8 cellular contexts compared by ENCODE assay signal in genomic region chr2:230956827-230957755, GRCh38. TPM values are rescaled to one million over a fixed set of nuclear protein-coding genes. Genes with fewer than 3 reads are reported as not detected.
DNase-seq lines count a peak whose midpoint lies in the region; ATAC-seq and TF ChIP-seq lines count a peak whose summit lies in the region.

No MANE protein-coding gene starts in this region.

- H3K27me3 Mint-ChIP-seq in activated naive CD8-positive, alpha-beta T cell, result peaks cover 7% of the 10 kb centered on the region

- no peaks in the 10 kb centered on the region for H3K36me3 ChIP-seq in right atrium auricular region

- ATAC-seq in HG02588 (IDR thresholded peaks at IDR 0.05; ENCODE audit: unreplicated experiment), result peak; percentile 71

- no peak for TF ChIP-seq CTCF in right atrium auricular region (IDR thresholded peaks at IDR 0.05)

- peak; percentile 23 for DNase-seq in activated gamma-delta T cell (lab: John Stamatoyannopoulos, UW)
- no peak for DNase-seq in activated gamma-delta T cell treated with Interleukin-2 at 50 U/mL for 16 hours
- DNase-seq in NCI-H1105 treated with DMSO at 0.1 percent for 48 hours (lab: John Stamatoyannopoulos, UW), result peak; percentile 18
- DNase-seq in right atrium auricular region (ENCODE audit: low spot score), result peak; percentile 60
- peak; percentile 14 for DNase-seq in skeletal muscle cell (ENCODE audit: low read depth)
- DNase-seq in KBM-7, result no peak

- H3K27me3 ChIP-seq in right atrium auricular region, result no peaks in the 10 kb centered on the region

- H3K27ac Mint-ChIP-seq in activated naive CD8-positive, alpha-beta T cell, result peak overlapping the region; percentile 96

- peak overlapping the region; percentile 92 for H3K4me3 Mint-ChIP-seq in activated naive CD8-positive, alpha-beta T cell

- H3K36me3 Mint-ChIP-seq in activated naive CD8-positive, alpha-beta T cell, result no peaks in the 10 kb centered on the region

- no peak overlapping the region for H3K27ac ChIP-seq in right atrium auricular region

- no peaks in the 10 kb centered on the region for H3K9me3 Mint-ChIP-seq in activated naive CD8-positive, alpha-beta T cell (ENCODE audit: low read depth)

- peaks cover 29% of the 10 kb centered on the region for H3K4me1 Mint-ChIP-seq in activated naive CD8-positive, alpha-beta T cell (ENCODE audit: low read depth)

- no peaks in the 10 kb centered on the region for H3K9me3 ChIP-seq in right atrium auricular region

- in situ Hi-C loops in KBM-7 (cut with MboI; ENCODE audit: low pct_unique_long_range_greater_than_20kb, low sequenced_read_pairs), result no loop called here

- H3K4me3 ChIP-seq in right atrium auricular region (peak overlapping the region; percentile 17 to 31), skeletal muscle cell (ENCODE audit: low read depth, low read length) (peak overlapping the region; percentile 41)

- H3K4me1 ChIP-seq in right atrium auricular region, result peaks cover 0 to 10% of the 10 kb centered on the region in 2 donors

RNA-seq across cellular contexts. Expression of gene GPR55, which starts 32.0 kb away (rescaled TPM):
- not detected for total RNA-seq in right atrium auricular region

RNA-seq across cellular contexts. Expression of gene SPATA3, which starts 38.8 kb away (rescaled TPM):
- total RNA-seq in right atrium auricular region, result not detected

Comparison
In these comparisons a context has a peak if more than half of its experiments do, and no peak if none do; other contexts are left out.
1. DNase-seq: peak in activated gamma-delta T cell (single experiment), NCI-H1105 treated with DMSO at 0.1 percent for 48 hours (single experiment), right atrium auricular region (single experiment) and skeletal muscle cell (single experiment); none in activated gamma-delta T cell treated with Interleukin-2 at 50 U/mL for 16 hours (single experiment) and KBM-7 (single experiment).